15 cellular contexts compared by ENCODE assay signal in the genomic region with DNA sequence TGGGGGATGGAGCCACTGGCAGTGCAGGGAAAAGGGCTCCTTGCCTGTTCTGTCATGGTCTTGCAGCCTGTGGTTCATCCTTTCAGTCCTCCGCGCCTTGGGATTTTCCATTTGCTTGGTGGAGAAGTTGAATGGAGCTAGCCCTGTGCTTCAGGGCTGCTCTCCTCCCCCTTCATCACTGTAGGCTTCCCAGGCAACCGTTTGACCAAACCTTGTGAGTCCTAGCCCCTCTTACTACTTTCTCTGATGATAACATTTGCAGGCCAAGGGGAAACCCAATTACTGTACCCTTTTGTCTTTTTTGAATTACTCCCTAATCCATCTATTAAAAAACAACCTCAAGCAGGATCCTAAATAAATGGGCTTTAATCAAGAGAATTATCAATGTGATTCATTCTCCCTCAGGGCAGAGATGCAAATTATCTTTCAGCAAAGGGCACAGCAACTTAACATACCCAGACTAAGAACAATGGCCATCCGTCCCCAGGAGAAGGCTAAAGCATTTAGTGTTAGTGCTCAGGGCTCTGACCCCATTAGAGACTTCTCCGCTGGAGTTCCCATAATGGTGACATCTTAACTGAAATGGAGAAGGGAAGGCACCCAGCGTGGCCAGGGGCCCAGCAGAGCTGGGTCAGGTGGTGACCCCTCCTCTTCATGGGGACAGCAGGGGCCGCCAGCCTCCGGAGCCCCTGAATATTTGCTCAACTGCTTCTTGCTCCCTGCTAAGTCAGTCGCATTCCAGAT. TPM values are rescaled to one million over a fixed set of nuclear protein-coding genes. Genes with fewer than 3 reads are reported as not detected.
DNase-seq lines count a peak whose midpoint lies in the region; ATAC-seq and TF ChIP-seq lines count a peak whose summit lies in the region.
"Had no signal": no experiment of that assay in that cellular context is flagged by ENCODE, and none has a peak within 500 bp of the region (broad histone marks: within the 10 kb centered on the region; RNA-seq: fewer than 3 reads in every experiment).

No MANE protein-coding gene starts in this region.

- H3K27me3 ChIP-seq in HUES48 (ENCODE audit: control insufficient read depth, insufficient read depth, low read length) = peaks cover 9% of the 10 kb centered on the region
- H3K27me3 ChIP-seq in SK-N-SH (ENCODE audit: insufficient read depth) = no peaks in the 10 kb centered on the region
- H3K27me3 ChIP-seq in iPS-18a (ENCODE audit: control insufficient read depth, insufficient read depth, low read length) = no peaks in the 10 kb centered on the region
- H3K27me3 ChIP-seq in stomach = no peaks in the 10 kb centered on the region
- no peaks in the 10 kb centered on the region for H3K27me3 ChIP-seq in breast epithelium
- H3K27me3 ChIP-seq: left lung had no signal

- DNase-seq in SK-N-SH = peak; percentile 66
- peak; percentile 14 for DNase-seq in stomach
- no peak for DNase-seq in breast epithelium (ENCODE audit: low spot score in 2 of 2)
- DNase-seq in occipital lobe (lab: John Stamatoyannopoulos, UW) = no peak
- DNase-seq: left lung, NCI-H1436 treated with DMSO at 0.1 percent for 48 hours, T-helper 1 cell had no signal

- H3F3A ChIP-seq in SK-N-SH (replicated peaks; ENCODE audit: insufficient read depth) = no peaks in the 10 kb centered on the region

- POLR2A ChIA-PET in SK-N-SH (lab: Yijun Ruan, JAX) = interaction anchor here (3.8 kb wide), 1 partner anchor 40 kb away, joined by 20 read pairs; a partner anchor contains a TSS

- H4K20me1 ChIP-seq in SK-N-SH (ENCODE audit: insufficient read depth) = no peaks in the 10 kb centered on the region

- H3K4me1 ChIP-seq in HUES48 (ENCODE audit: control insufficient read depth, insufficient read depth, low read length) (peaks cover 22% of the 10 kb centered on the region), SK-N-SH (ENCODE audit: control insufficient read depth in 1 of 2, insufficient read depth in 2 of 2, low read depth in 1 of 2, low read length in 1 of 2) (peaks cover 5 to 55% of the 10 kb centered on the region in 2 experiments), iPS-18a (ENCODE audit: control insufficient read depth, low read depth, low read length) (peaks cover 29% of the 10 kb centered on the region), stomach (peaks cover 0 to 37% (median 14%) of the 10 kb centered on the region in 4 donors), breast epithelium (peaks cover 0 to 13% of the 10 kb centered on the region in 2 donors)
- H3K4me1 ChIP-seq: parathyroid adenoma had no signal

- no peak overlapping the region for H3K9ac ChIP-seq in HUES48 (ENCODE audit: low read depth, low read length)
- H3K9ac ChIP-seq in SK-N-SH = no peak overlapping the region
- H3K9ac ChIP-seq in iPS-18a (ENCODE audit: low read length) = no peak overlapping the region
- H3K9ac ChIP-seq: parathyroid adenoma had no signal

- H3K4me2 ChIP-seq in SK-N-SH = no peak overlapping the region

- TF ChIP-seq EP300 in SK-N-SH (IDR thresholded peaks at IDR 0.05; ENCODE audit: borderline replicate concordance in 1 of 2, low read depth in 1 of 2, low read length in 1 of 2) (peak in 1 of 2 experiments; percentile 62; a peak in 1 of 4 replicates), stomach (IDR thresholded peaks at IDR 0.05) (no peak)

- H3K79me2 ChIP-seq in SK-N-SH (ENCODE audit: insufficient read depth) = no peaks in the 10 kb centered on the region
- H3K79me2 ChIP-seq: parathyroid adenoma had no signal

- TF ChIP-seq POLR2A in stomach (IDR thresholded peaks at IDR 0.05) = no peak
- no peak for TF ChIP-seq POLR2A in breast epithelium (IDR thresholded peaks at IDR 0.05)

- intact Hi-C loops in stomach (cut with DNase I; ENCODE audit: low total_unique reads) (no loop called here), breast epithelium (cut with DNase I; ENCODE audit: low total_unique reads) (loop anchor here (1.0 kb wide), 1 partner anchor 20 kb away; no protein-coding TSS in a partner anchor)

- CTCF ChIA-PET in SK-N-SH (lab: Yijun Ruan, JAX) = interaction anchor here (1.5 kb wide), 1 partner anchor 10 kb away, joined by 3 read pairs; no protein-coding TSS in a partner anchor

- peak overlapping the region; percentile 76 for H3K27ac ChIP-seq in HUES48 (ENCODE audit: low read depth, low read length)
- H3K27ac ChIP-seq in SK-N-SH (ENCODE audit: low read depth in 2 of 2, low read length in 1 of 2) = peak overlapping the region in 1 of 2 experiments; percentile 76; a peak in 2 of 4 replicates
- H3K27ac ChIP-seq in iPS-18a (ENCODE audit: low read length) = no peak overlapping the region
- peak overlapping the region in 1 of 5 donors; percentile 77 for H3K27ac ChIP-seq in stomach
- no peak overlapping the region for H3K27ac ChIP-seq in breast epithelium
- H3K27ac ChIP-seq: left lung, parathyroid adenoma had no signal

- H3K36me3 ChIP-seq in HUES48 (ENCODE audit: control insufficient read depth, insufficient read depth, low read length) (no peaks in the 10 kb centered on the region), SK-N-SH (replicated peaks in 1 of 2; ENCODE audit: control insufficient read depth in 1 of 2, insufficient read depth in 2 of 2, low read length in 1 of 2) (no peaks in the 10 kb centered on the region), iPS-18a (ENCODE audit: control insufficient read depth, low read depth, low read length) (no peaks in the 10 kb centered on the region), stomach (no peaks in the 10 kb centered on the region), breast epithelium (no peaks in the 10 kb centered on the region)
- H3K36me3 ChIP-seq: left lung, thoracic aorta had no signal

- TF ChIP-seq CTCF in SK-N-SH (IDR thresholded peaks at IDR 0.05) (no peak), stomach (IDR thresholded peaks at IDR 0.05) (no peak), breast epithelium (IDR thresholded peaks at IDR 0.05) (no peak)

- TF ChIP-seq RAD21 in SK-N-SH (IDR thresholded peaks at IDR 0.05; ENCODE audit: low read length) = no peak

- no peak for ATAC-seq in GM18907 (IDR thresholded peaks at IDR 0.05; ENCODE audit: unreplicated experiment)
- ATAC-seq: activated T-helper 17 cell treated with anti-CD3 and anti-CD28 coated beads, Interleukin-2, amount 50 U/mL, for 72 hours; left lung; Right ventricle myocardium inferior had no signal

- H3K9me3 ChIP-seq in HUES48 (ENCODE audit: control insufficient read depth, insufficient read depth, low read length) (no peaks in the 10 kb centered on the region), SK-N-SH (no peaks in the 10 kb centered on the region), iPS-18a (ENCODE audit: control insufficient read depth, low read depth, low read length) (no peaks in the 10 kb centered on the region), stomach (no peaks in the 10 kb centered on the region), breast epithelium (no peaks in the 10 kb centered on the region)
- H3K9me3 ChIP-seq: left lung, thoracic aorta had no signal

- H2AFZ ChIP-seq in SK-N-SH (ENCODE audit: low read depth) = no peak overlapping the region
- H2AFZ ChIP-seq: parathyroid adenoma had no signal

- no peaks in the 10 kb centered on the region for H3K9me2 ChIP-seq in SK-N-SH

- no peak overlapping the region for H3K4me3 ChIP-seq in HUES48 (ENCODE audit: low read depth, low read length)
- no peak overlapping the region for H3K4me3 ChIP-seq in SK-N-SH (ENCODE audit: low read depth in 2 of 2, low read length in 1 of 2)
- H3K4me3 ChIP-seq in iPS-18a (ENCODE audit: low read length) = peak overlapping the region; percentile 8
- no peak overlapping the region for H3K4me3 ChIP-seq in stomach
- H3K4me3 ChIP-seq in breast epithelium = no peak overlapping the region
- H3K4me3 ChIP-seq: left lung, skin epidermis, thoracic aorta had no signal

- 83% methylated on average over 9 of the region's 9 CpGs for WGBS in SK-N-SH (ENCODE audit: low lambda C conversion rate)
- WGBS in stomach, 5 donors = 84 to 94% (median 90%) methylated on average over 7 to 9 of the region's 9 CpGs

TF ChIP-seq in SK-N-SH, 30 proteins besides CTCF, POLR2A, EP300 and RAD21:
- TF ChIP-seq GATA2 (CRISPR knock-in tag; IDR thresholded peaks at IDR 0.05) (peak; percentile 66; the same call in 1 of the 2 replicates), FOXJ3 (CRISPR knock-in tag; IDR thresholded peaks at IDR 0.05) (peak; percentile 57; the same call in 1 of the 2 replicates), TCF12 (IDR thresholded peaks at IDR 0.05) (peak; percentile 6; the same call in 1 of the 2 replicates), RCOR1 (IDR thresholded peaks at IDR 0.05; ENCODE audit: low read length) (peak; percentile 48; the same call in 1 of the 2 replicates), RFX5 (IDR thresholded peaks at IDR 0.05; ENCODE audit: low read length) (no peak)

RNA-seq across cellular contexts. Expression of a gene that starts 40.7 kb away (rescaled TPM):
- polyA plus RNA-seq in SK-N-SH (2012; rRNA removed) (43.5 and 50.3 TPM in 2 replicates), stomach (100 to 1,000 TPM; 143 to 327 (median 145) TPM)
- polyA plus RNA-seq in SK-N-SH (2012; cell fraction: cytosol; rRNA removed) = 34.4 and 40.5 TPM in 2 replicates
- polyA plus RNA-seq in SK-N-SH (2012; cell fraction: nucleus; rRNA removed) = 63.2 and 74.9 TPM in 2 replicates
- total RNA-seq in stomach (1,000 to 10,000 TPM in 1 of 5 donors, 100 to 1,000 TPM in 4; 353 to 1,146 (median 607) TPM), breast epithelium (1,000 to 10,000 TPM in 1 of 3 donors, 100 to 1,000 TPM in 2; 643 to 1,178 (median 772) TPM), occipital lobe (296 TPM)

Comparison
In these comparisons a context has a peak if more than half of its experiments do, and no peak if none do; other contexts are left out.
1. DNase-seq: peak in SK-N-SH (single experiment) and stomach (single experiment); none in breast epithelium (0 of 2) and occipital lobe (single experiment).